Comparison of ENCODE assay signal across 7 cellular contexts in the genomic region with DNA sequence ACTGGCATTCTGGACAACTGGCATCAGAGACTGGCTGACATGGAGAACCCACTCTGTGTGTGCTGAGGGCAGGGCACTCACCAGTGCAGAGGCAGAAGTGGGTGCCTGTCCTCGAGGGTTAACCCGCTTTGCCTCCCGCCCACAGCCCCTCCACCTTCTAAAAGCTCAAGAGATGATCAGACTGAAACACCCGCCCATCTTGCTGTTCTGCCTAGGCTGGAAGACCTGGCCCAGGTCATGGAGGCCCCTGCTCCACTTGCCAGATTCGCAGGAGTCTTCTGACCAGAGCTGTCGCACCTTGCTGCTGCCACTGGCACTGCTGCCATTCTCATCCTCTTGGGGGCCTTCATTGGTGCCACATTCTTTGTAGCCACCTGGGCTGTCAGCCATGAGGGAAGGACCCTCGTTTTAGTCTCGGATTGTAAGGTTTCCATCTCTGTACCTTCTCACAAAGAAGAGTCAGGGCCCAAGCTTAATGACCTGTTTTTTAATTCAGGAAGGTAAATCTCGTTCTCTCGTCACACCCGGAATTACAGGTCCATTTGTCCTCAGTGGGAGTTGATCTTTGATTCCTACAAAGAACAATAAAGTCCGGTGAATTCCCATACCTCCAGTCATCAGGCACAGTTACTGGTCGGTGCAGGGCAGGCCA. TPM values are rescaled to one million over a fixed set of nuclear protein-coding genes. Genes with fewer than 3 reads are reported as not detected.
A peak's percentile ranks its signal among the peaks of the same experiment; 100 is the strongest.
DNase-seq lines count a peak whose midpoint lies in the region; ATAC-seq and TF ChIP-seq lines count a peak whose summit lies in the region.

No MANE protein-coding gene starts in this region.

- TF ChIP-seq EP300 in ovary (IDR thresholded peaks at IDR 0.05), result no peak

- peaks cover 86% of the 10 kb centered on the region for H3K4me1 Mint-ChIP-seq in stimulated activated memory B cell treated with anti-CD40 and anti-IgM and Interleukin-4, amounts not matched to agents 10 μg/mL and 1 μg/mL and 100 μg/mL, for 72 hours

- peak; percentile 8 for DNase-seq in GM13977 (ENCODE audit: low spot score)
- DNase-seq in fibroblast of lung (ENCODE audit: low read depth in 2 of 2), result no peak
- DNase-seq in NCI-H446 (lab: John Stamatoyannopoulos, UW), result no peak
- DNase-seq in ovary, result no peak
- no peak for DNase-seq in stimulated activated CD4-positive, alpha-beta T cell treated with anti-CD3 and anti-CD28 coated beads, Interleukin-2, amount 100 ng/mL, for 48 hours

- 84 to 93% (median 86%) methylated on average over 13 of the region's 13 CpGs for WGBS in ovary, 3 donors

- peaks cover 6% of the 10 kb centered on the region; the same call in 1 of the 2 replicates for H3K36me3 ChIP-seq in SU-DHL-6 (ENCODE audit: low read length)
- peaks cover 33% of the 10 kb centered on the region for H3K36me3 ChIP-seq in fibroblast of lung (ENCODE audit: control insufficient read depth, insufficient read depth, low read length)
- no peaks in the 10 kb centered on the region for H3K36me3 ChIP-seq in ovary

- no peak overlapping the region for H3K4me3 ChIP-seq in SU-DHL-6 (ENCODE audit: insufficient read depth, low read length, poor library complexity, severe bottlenecking)
- no peak overlapping the region for H3K4me3 ChIP-seq in fibroblast of lung (replicated peaks in 1 of 4; ENCODE audit: control extremely low read depth in 1 of 4, insufficient read depth in 1 of 4, low read depth in 3 of 4, low read length in 4 of 4)
- no peak overlapping the region for H3K4me3 ChIP-seq in ovary

- H2AFZ ChIP-seq in SU-DHL-6 (ENCODE audit: low read depth, low read length, severe bottlenecking) (no peak overlapping the region), fibroblast of lung (ENCODE audit: low read length) (no peak overlapping the region)

- H3K27ac Mint-ChIP-seq in stimulated activated memory B cell treated with anti-CD40 and anti-IgM and Interleukin-4, amounts not matched to agents 10 μg/mL and 1 μg/mL and 100 μg/mL, for 72 hours, result peak overlapping the region; percentile 93

- H3K4me1 ChIP-seq in fibroblast of lung (ENCODE audit: control insufficient read depth, extremely low read depth, insufficient read depth, low read length) (peaks cover 14% of the 10 kb centered on the region), ovary (ENCODE audit: insufficient read depth) (no peaks in the 10 kb centered on the region)

- in situ Hi-C loops in GM13977 (cut with MboI; ENCODE audit: low pct_unique_long_range_greater_than_20kb, low sequenced_read_pairs, unreplicated experiment), result no loop called here

- H3K27me3 Mint-ChIP-seq in stimulated activated memory B cell treated with anti-CD40 and anti-IgM and Interleukin-4, amounts not matched to agents 10 μg/mL and 1 μg/mL and 100 μg/mL, for 72 hours, result no peaks in the 10 kb centered on the region

- H3K27ac ChIP-seq in SU-DHL-6 (ENCODE audit: low read depth, low read length) (peak overlapping the region; percentile 88; the same call in 1 of the 2 replicates), fibroblast of lung (ENCODE audit: insufficient read depth, low read length) (peak overlapping the region; percentile 91), ovary (peak overlapping the region in 1 of 2 donors; percentile 11)

- H3K27me3 ChIP-seq in SU-DHL-6 (ENCODE audit: low read length) (no peaks in the 10 kb centered on the region), fibroblast of lung (ENCODE audit: control insufficient read depth, insufficient read depth, low read length) (no peaks in the 10 kb centered on the region), ovary (no peaks in the 10 kb centered on the region)

- H3K9me2 ChIP-seq in SU-DHL-6 (replicated peaks; ENCODE audit: insufficient read depth, low read length), result no peaks in the 10 kb centered on the region

- H3F3A ChIP-seq in SU-DHL-6 (ENCODE audit: insufficient read depth), result peaks cover 12% of the 10 kb centered on the region; the same call in 1 of the 2 replicates

- H3K4me2 ChIP-seq in SU-DHL-6 (ENCODE audit: low read depth, low read length, poor library complexity, severe bottlenecking) (peak overlapping the region; percentile 92), fibroblast of lung (ENCODE audit: extremely low read depth, insufficient read depth, low read length) (peak overlapping the region; percentile 99)

- no peaks in the 10 kb centered on the region for H4K20me1 ChIP-seq in SU-DHL-6 (ENCODE audit: low read depth, low read length)
- H4K20me1 ChIP-seq in fibroblast of lung (ENCODE audit: control insufficient read depth, extremely low read depth, insufficient read depth, low read length), result no peaks in the 10 kb centered on the region

- TF ChIP-seq CTCF in GM13977 (IDR thresholded peaks at IDR 0.05; ENCODE audit: extremely low read depth, insufficient read depth, missing control alignments) (no peak), SU-DHL-6 (IDR thresholded peaks at IDR 0.05; ENCODE audit: insufficient read depth, low read length, poor library complexity, severe bottlenecking) (no peak), fibroblast of lung (conservative IDR thresholded peaks at IDR 0.05 in 1 of 2, IDR thresholded peaks at IDR 0.05 in 1 of 2; ENCODE audit: low read depth in 1 of 2, low read length in 2 of 2) (no peak), ovary (IDR thresholded peaks at IDR 0.05) (no peak)

- H3K9me3 ChIP-seq in SU-DHL-6 (ENCODE audit: insufficient read depth, low read length), result no peaks in the 10 kb centered on the region
- H3K9me3 ChIP-seq in fibroblast of lung (ENCODE audit: control insufficient read depth, insufficient read depth, low read depth, low read length), result no peaks in the 10 kb centered on the region
- no peaks in the 10 kb centered on the region for H3K9me3 ChIP-seq in ovary

- H3K9ac ChIP-seq in SU-DHL-6 (ENCODE audit: low read length) (no peak overlapping the region), fibroblast of lung (ENCODE audit: insufficient read depth, low read length) (no peak overlapping the region)

- H3K79me2 ChIP-seq in SU-DHL-6 (ENCODE audit: insufficient read depth, low read length), result peaks cover 22% of the 10 kb centered on the region
- H3K79me2 ChIP-seq in fibroblast of lung (ENCODE audit: control insufficient read depth, insufficient read depth, low read length), result peaks cover 27% of the 10 kb centered on the region

- no peak for TF ChIP-seq POLR2A in ovary (IDR thresholded peaks at IDR 0.05)

- H3K9me3 Mint-ChIP-seq in stimulated activated memory B cell treated with anti-CD40 and anti-IgM and Interleukin-4, amounts not matched to agents 10 μg/mL and 1 μg/mL and 100 μg/mL, for 72 hours, result no peaks in the 10 kb centered on the region

- H3K4me3 Mint-ChIP-seq in stimulated activated memory B cell treated with anti-CD40 and anti-IgM and Interleukin-4, amounts not matched to agents 10 μg/mL and 1 μg/mL and 100 μg/mL, for 72 hours, result peak overlapping the region; percentile 90

- intact Hi-C loops in ovary (cut with DNase I), result loop anchor here (5.0 to 10.0 kb wide), 5 partner anchors 174 to 484 kb away; a partner anchor contains a TSS

- peaks cover 74% of the 10 kb centered on the region for H3K36me3 Mint-ChIP-seq in stimulated activated memory B cell treated with anti-CD40 and anti-IgM and Interleukin-4, amounts not matched to agents 10 μg/mL and 1 μg/mL and 100 μg/mL, for 72 hours

- no peak for ATAC-seq in stimulated activated memory B cell treated with anti-CD40 and anti-IgM and Interleukin-4, amounts not matched to agents 10 μg/mL and 1 μg/mL and 100 μg/mL, for 72 hours

RNA-seq across cellular contexts. Expression of a gene that starts 1.9 kb away (rescaled TPM):
- 34.5 and 40.1 TPM in 2 replicates for total RNA-seq in fibroblast of lung
- polyA plus RNA-seq in fibroblast of lung, result 24.4 and 33.0 TPM in 2 replicates
- polyA plus RNA-seq in fibroblast of lung (2012), result 27.1 and 36.6 TPM in 2 replicates
- polyA minus RNA-seq in fibroblast of lung (ENCODE audit: low replicate concordance), result 16.9 and 20.8 TPM in 2 replicates
- 10 to 100 TPM; 25.4 to 54.2 (median 40.2) TPM for total RNA-seq in ovary
- 10 to 100 TPM; 21.1 to 24.1 TPM for polyA plus RNA-seq in ovary

RNA-seq across cellular contexts. Expression of a gene that starts 20.7 kb away (rescaled TPM):
- total RNA-seq in fibroblast of lung (13.1 and 29.7 TPM in 2 replicates), ovary (1 to 10 TPM; 5.9 to 9.3 (median 8.4) TPM)
- polyA plus RNA-seq in fibroblast of lung (5.1 and 8.7 TPM in 2 replicates), ovary (10 to 100 TPM; 13.0 to 25.0 TPM)
- 11.9 and 14.9 TPM in 2 replicates for polyA plus RNA-seq in fibroblast of lung (2012)
- 6.9 and 7.1 TPM in 2 replicates for polyA minus RNA-seq in fibroblast of lung (ENCODE audit: low replicate concordance)

RNA-seq across cellular contexts. Expression of a gene that starts 42.7 kb away (rescaled TPM):
- total RNA-seq in fibroblast of lung, result 17.5 and 27.4 TPM in 2 replicates
- polyA plus RNA-seq in fibroblast of lung, result 6.0 and 10.7 TPM in 2 replicates
- 7.6 and 12.8 TPM in 2 replicates for polyA plus RNA-seq in fibroblast of lung (2012)
- 50.4 and 61.0 TPM in 2 replicates for polyA minus RNA-seq in fibroblast of lung (ENCODE audit: low replicate concordance)
- 10 to 100 TPM; 14.7 to 56.3 (median 32.7) TPM for total RNA-seq in ovary
- 10 to 100 TPM; 12.6 to 17.7 TPM for polyA plus RNA-seq in ovary
